Comparison of ENCODE assay signal across 27 cellular contexts in genomic region chr6:48611332-48611731, GRCh38.
DNase-seq lines count a peak whose midpoint lies in the region; ATAC-seq, FAIRE-seq and TF ChIP-seq lines count a peak whose summit lies in the region.
"Had no signal": no experiment of that assay in that cellular context is flagged by ENCODE, and none has a peak within 500 bp of the region (broad histone marks: within the 10 kb centered on the region; RNA-seq: fewer than 3 reads in every experiment).

No MANE protein-coding gene starts in this region.

- no peaks in the 10 kb centered on the region for H3K9me1 ChIP-seq in endothelial cell of umbilical vein (replicated peaks; ENCODE audit: control insufficient read depth, extremely low read depth, insufficient read depth, low read length)

- H3K79me2 ChIP-seq in endothelial cell of umbilical vein (ENCODE audit: control insufficient read depth, insufficient read depth, low read length) = no peaks in the 10 kb centered on the region

- CTCF ChIA-PET in endothelial cell of umbilical vein (lab: Charles Lee) = interaction anchor here (0.6 kb wide), 1 partner anchor 335 kb away, joined by 3 read pairs; no protein-coding TSS in a partner anchor

- FAIRE-seq in endothelial cell of umbilical vein (lab: Jason Lieb, UNC) = no peak
- FAIRE-seq: islet of Langerhans, RCC 7860 had no signal

- no peak overlapping the region for H3K27ac ChIP-seq in endothelial cell of umbilical vein (ENCODE audit: insufficient read depth, low read depth, low read length)
- H3K27ac ChIP-seq in right cardiac atrium (ENCODE audit: low read length) = no peak overlapping the region
- no peak overlapping the region for H3K27ac ChIP-seq in body of pancreas
- H3K27ac ChIP-seq: dorsolateral prefrontal cortex, gastroesophageal sphincter, HL-60, thyroid gland, VCaP had no signal

- no peaks in the 10 kb centered on the region for H3K36me3 Mint-ChIP-seq in nephron (ENCODE audit: low read depth)
- H3K36me3 Mint-ChIP-seq in stimulated activated effector memory CD8-positive, alpha-beta T cell treated with anti-CD3 and anti-CD28 coated beads, Interleukin-12 subunit alpha, Interleukin-12 subunit beta, amount 100 ng/mL, for 72 hours = no peaks in the 10 kb centered on the region
- H3K36me3 Mint-ChIP-seq: CD14-positive monocyte, natural killer cell had no signal

- no peak for ATAC-seq in stimulated activated effector memory CD8-positive, alpha-beta T cell treated with anti-CD3 and anti-CD28 coated beads, Interleukin-12 subunit alpha, Interleukin-12 subunit beta, amount 100 ng/mL, for 72 hours
- ATAC-seq in GM18519 (IDR thresholded peaks at IDR 0.05; ENCODE audit: low FRiP score, unreplicated experiment) (no peak), right cardiac atrium (no peak), body of pancreas (no peak)
- ATAC-seq: activated T-cell treated with anti-CD3 and anti-CD28 coated beads, Interleukin-2, amount 50 U/mL, for 4 hours; gastroesophageal sphincter; HCT116; natural killer cell had no signal

- no peak overlapping the region for H2AFZ ChIP-seq in endothelial cell of umbilical vein (ENCODE audit: low read depth, low read length)

- TF ChIP-seq POLR2A in endothelial cell of umbilical vein (IDR thresholded peaks at IDR 0.05; ENCODE audit: low read depth, low read length) = no peak
- no peak for TF ChIP-seq POLR2A in body of pancreas (IDR thresholded peaks at IDR 0.05)

- POLR2A ChIA-PET in endothelial cell of umbilical vein (lab: Charles Lee) = no interaction called here

- H3K36me3 ChIP-seq in endothelial cell of umbilical vein (ENCODE audit: control insufficient read depth in 2 of 2, extremely low read depth in 1 of 2, insufficient read depth in 2 of 2, low read length in 2 of 2) (no peaks in the 10 kb centered on the region), body of pancreas (replicated peaks in 1 of 2; ENCODE audit: insufficient read depth in 1 of 2, low read depth in 2 of 2) (no peaks in the 10 kb centered on the region)
- H3K36me3 ChIP-seq: gastroesophageal sphincter, thyroid gland had no signal

- H3K9ac ChIP-seq in endothelial cell of umbilical vein (replicated peaks; ENCODE audit: extremely low read depth, insufficient read depth, low read length) = no peak overlapping the region

- peak overlapping the region; percentile 76 to 94 (median 85) for H3K27ac Mint-ChIP-seq in nephron
- no peak overlapping the region for H3K27ac Mint-ChIP-seq in stimulated activated effector memory CD8-positive, alpha-beta T cell treated with anti-CD3 and anti-CD28 coated beads, Interleukin-12 subunit alpha, Interleukin-12 subunit beta, amount 100 ng/mL, for 72 hours
- H3K27ac Mint-ChIP-seq: activated CD4-positive, alpha-beta T cell treated with anti-CD3 and anti-CD28 coated beads, Interleukin-2, amount 10 ng/mL, durations not matched to agents 24 days and 14 days; CD14-positive monocyte; natural killer cell; stimulated activated naive CD8-positive, alpha-beta T cell treated with anti-CD3 and anti-CD28 coated beads, Interleukin-15, Interleukin-2, amounts not matched to agents 100 ng/mL and 50 ng/mL, for 24 hours had no signal

- no peaks in the 10 kb centered on the region for H3K27me3 Mint-ChIP-seq in nephron (ENCODE audit: low read depth)
- H3K27me3 Mint-ChIP-seq: activated CD4-positive, alpha-beta T cell treated with anti-CD3 and anti-CD28 coated beads, Interleukin-2, amount 10 ng/mL, durations not matched to agents 24 days and 14 days; central memory CD8-positive, alpha-beta T cell; stimulated activated naive CD8-positive, alpha-beta T cell treated with anti-CD3 and anti-CD28 coated beads, Interleukin-15, Interleukin-2, amounts not matched to agents 100 ng/mL and 50 ng/mL, for 24 hours had no signal

- H3K4me1 ChIP-seq in endothelial cell of umbilical vein (ENCODE audit: control insufficient read depth, extremely low read depth, insufficient read depth, low read length) (no peaks in the 10 kb centered on the region), right cardiac atrium (ENCODE audit: control insufficient read depth, insufficient read depth, low read length) (no peaks in the 10 kb centered on the region), body of pancreas (no peaks in the 10 kb centered on the region)
- H3K4me1 ChIP-seq: gastroesophageal sphincter, thyroid gland had no signal

- intact Hi-C loops in endothelial cell of umbilical vein (cut with micrococcal nuclease) (no loop called here), right cardiac atrium (cut with DNase I) (no loop called here), body of pancreas (cut with DNase I) (no loop called here)

- no TSS peak for BruUV-seq in endothelial cell of umbilical vein (replicated peaks; lab: Mats Ljungman, UMichigan)

- DNase-seq in EH (ENCODE audit: low read depth) (peak; percentile 33), NCI-H446 treated with DMSO at 0.1 percent for 48 hours (lab: John Stamatoyannopoulos, UW) (peak; percentile 43), endothelial cell of umbilical vein (ENCODE audit: low read depth, low spot score) (peak; percentile 69), right cardiac atrium (no peak), body of pancreas (no peak)
- no peak for DNase-seq in stimulated activated effector memory CD8-positive, alpha-beta T cell treated with anti-CD3 and anti-CD28 coated beads, Interleukin-12 subunit alpha, Interleukin-12 subunit beta, amount 100 ng/mL, for 72 hours (ENCODE audit: low spot score in 2 of 2)
- DNase-seq: activated CD4-positive, alpha-beta T cell treated with anti-CD3 and anti-CD28 coated beads, Interleukin-2, amount 10 ng/mL, durations not matched to agents 24 days and 14 days; activated naive CD4-positive, alpha-beta T cell treated with Interleukin-2 at 50 U/mL for 16 hours; activated T-cell treated with anti-CD3 and anti-CD28 coated beads, Interleukin-2, amount 50 U/mL, for 4 hours; amygdala; dorsolateral prefrontal cortex; natural killer cell; NCI-H1417; NCI-H524; retina; thyroid gland had no signal

- peaks cover 14% of the 10 kb centered on the region for H3K4me1 Mint-ChIP-seq in nephron
- no peaks in the 10 kb centered on the region for H3K4me1 Mint-ChIP-seq in stimulated activated effector memory CD8-positive, alpha-beta T cell treated with anti-CD3 and anti-CD28 coated beads, Interleukin-12 subunit alpha, Interleukin-12 subunit beta, amount 100 ng/mL, for 72 hours
- H3K4me1 Mint-ChIP-seq: activated CD4-positive, alpha-beta T cell treated with anti-CD3 and anti-CD28 coated beads, Interleukin-2, amount 10 ng/mL, durations not matched to agents 24 days and 14 days; CD14-positive monocyte; central memory CD8-positive, alpha-beta T cell; natural killer cell had no signal

- H4K20me1 ChIP-seq in endothelial cell of umbilical vein (replicated peaks; ENCODE audit: control insufficient read depth, extremely low read depth, insufficient read depth, low read length) = no peaks in the 10 kb centered on the region

- H3K4me3 ChIP-seq in endothelial cell of umbilical vein (replicated peaks in 1 of 3; ENCODE audit: insufficient read depth in 1 of 3, low read depth in 1 of 3, low read length in 3 of 3) (no peak overlapping the region), right cardiac atrium (ENCODE audit: low read length) (no peak overlapping the region), body of pancreas (no peak overlapping the region)
- H3K4me3 ChIP-seq: dorsolateral prefrontal cortex, gastroesophageal sphincter, thyroid gland had no signal

- dilution Hi-C loops in endothelial cell of umbilical vein (cut with MboI; ENCODE audit: extremely low pct_ligation_motif_present, low sequenced_read_pairs) = no loop called here

- no peak for TF ChIP-seq CTCF in endothelial cell of umbilical vein (IDR thresholded peaks at IDR 0.05; ENCODE audit: extremely low read depth in 1 of 2, insufficient read depth in 1 of 2, low read depth in 1 of 2, low read length in 2 of 2)
- TF ChIP-seq CTCF in nephron (IDR thresholded peaks at IDR 0.05; ENCODE audit: unreplicated experiment in 3 of 3) = no peak
- TF ChIP-seq CTCF in body of pancreas (IDR thresholded peaks at IDR 0.05) = no peak

- no peaks in the 10 kb centered on the region for H3K27me3 ChIP-seq in endothelial cell of umbilical vein (ENCODE audit: control insufficient read depth in 2 of 2, insufficient read depth in 2 of 2, low read length in 2 of 2)
- no peaks in the 10 kb centered on the region for H3K27me3 ChIP-seq in right cardiac atrium (ENCODE audit: control insufficient read depth, insufficient read depth)
- H3K27me3 ChIP-seq in body of pancreas = no peaks in the 10 kb centered on the region
- H3K27me3 ChIP-seq: dorsolateral prefrontal cortex, gastroesophageal sphincter, thyroid gland had no signal

- no peak overlapping the region for H3K4me2 ChIP-seq in endothelial cell of umbilical vein (ENCODE audit: insufficient read depth, low read length)

- H3K9me3 ChIP-seq in endothelial cell of umbilical vein (replicated peaks; ENCODE audit: control insufficient read depth, insufficient read depth, low read length) = no peaks in the 10 kb centered on the region
- H3K9me3 ChIP-seq in right cardiac atrium (ENCODE audit: control insufficient read depth, low read length) = no peaks in the 10 kb centered on the region
- H3K9me3 ChIP-seq in body of pancreas = no peaks in the 10 kb centered on the region
- H3K9me3 ChIP-seq: gastroesophageal sphincter, thyroid gland had no signal

- 49% methylated on average over 3 of the region's 3 CpGs for WGBS in right cardiac atrium
- WGBS in body of pancreas, 2 donors = 47 to 53% methylated on average over 3 of the region's 3 CpGs

- H3K4me3 Mint-ChIP-seq in nephron = no peak overlapping the region
- no peak overlapping the region for H3K4me3 Mint-ChIP-seq in stimulated activated effector memory CD8-positive, alpha-beta T cell treated with anti-CD3 and anti-CD28 coated beads, Interleukin-12 subunit alpha, Interleukin-12 subunit beta, amount 100 ng/mL, for 72 hours
- H3K4me3 Mint-ChIP-seq: activated CD4-positive, alpha-beta T cell treated with anti-CD3 and anti-CD28 coated beads, Interleukin-2, amount 10 ng/mL, durations not matched to agents 24 days and 14 days; activated T-cell treated with anti-CD3 and anti-CD28 coated beads, Interleukin-2, amount 50 U/mL, for 4 hours; CD14-positive monocyte; central memory CD8-positive, alpha-beta T cell; natural killer cell; stimulated activated naive CD8-positive, alpha-beta T cell treated with anti-CD3 and anti-CD28 coated beads, Interleukin-15, Interleukin-2, amounts not matched to agents 100 ng/mL and 50 ng/mL, for 24 hours had no signal

- H3K9me3 Mint-ChIP-seq in nephron = no peaks in the 10 kb centered on the region
- peaks cover 24% of the 10 kb centered on the region for H3K9me3 Mint-ChIP-seq in stimulated activated effector memory CD8-positive, alpha-beta T cell treated with anti-CD3 and anti-CD28 coated beads, Interleukin-12 subunit alpha, Interleukin-12 subunit beta, amount 100 ng/mL, for 72 hours

TF ChIP-seq in endothelial cell of umbilical vein, 7 proteins besides CTCF, POLR2A, EP300 and RAD21 (continues in another document):
- TF ChIP-seq MAX (IDR thresholded peaks at IDR 0.05; ENCODE audit: insufficient read depth, insufficient read length) (no peak), EZH2 (IDR thresholded peaks at IDR 0.05; ENCODE audit: borderline replicate concordance, low read depth, low read length, severe bottlenecking) (no peak), MYC (IDR thresholded peaks at IDR 0.05; ENCODE audit: low read depth, low read length) (no peak)

Comparison
In these comparisons a context has a peak if more than half of its experiments do, and no peak if none do; other contexts are left out.
1. DNase-seq: peak in EH (single experiment), NCI-H446 treated with DMSO at 0.1 percent for 48 hours (single experiment) and endothelial cell of umbilical vein (single experiment); none in stimulated activated effector memory CD8-positive, alpha-beta T cell treated with anti-CD3 and anti-CD28 coated beads, Interleukin-12 subunit alpha, Interleukin-12 subunit beta, amount 100 ng/mL, for 72 hours (0 of 2), right cardiac atrium (0 of 3) and body of pancreas (0 of 4).